In genomic region chr1:88330201-88330600, GRCh38 we compare ENCODE assay signal across 19 cellular contexts.
DNase-seq lines count a peak whose midpoint lies in the region; ATAC-seq and TF ChIP-seq lines count a peak whose summit lies in the region.
"Had no signal": no experiment of that assay in that cellular context is flagged by ENCODE, and none has a peak within 500 bp of the region (broad histone marks: within the 10 kb centered on the region; RNA-seq: fewer than 3 reads in every experiment).

No MANE protein-coding gene starts in this region.

- peaks cover 2% of the 10 kb centered on the region for H3K27me3 Mint-ChIP-seq in GM23338 (ENCODE audit: insufficient read depth, low read depth, poor library complexity)
- H3K27me3 Mint-ChIP-seq in stimulated activated naive B cell treated with anti-CD40 and anti-IgM and Interleukin-4, amounts not matched to agents 10 μg/mL and 1 μg/mL and 100 μg/mL, for 72 hours: no peaks in the 10 kb centered on the region
- H3K27me3 Mint-ChIP-seq in stimulated activated naive CD8-positive, alpha-beta T cell treated with anti-CD3 and anti-CD28 coated beads, Interleukin-15, amount 100 ng/mL, for 72 hours: no peaks in the 10 kb centered on the region

- no peak overlapping the region for H3K4me3 Mint-ChIP-seq in GM23338
- no peak overlapping the region for H3K4me3 Mint-ChIP-seq in stimulated activated naive B cell treated with anti-CD40 and anti-IgM and Interleukin-4, amounts not matched to agents 10 μg/mL and 1 μg/mL and 100 μg/mL, for 72 hours
- H3K4me3 Mint-ChIP-seq in stimulated activated naive CD8-positive, alpha-beta T cell treated with anti-CD3 and anti-CD28 coated beads, Interleukin-15, amount 100 ng/mL, for 72 hours: no peak overlapping the region
- H3K4me3 Mint-ChIP-seq: B cell; CD4-positive, alpha-beta T cell; CD8-positive, alpha-beta T cell had no signal

- TF ChIP-seq CTCF in GM23338 (conservative IDR thresholded peaks at IDR 0.05; ENCODE audit: low read depth in 2 of 2): no peak

- peaks cover 29% of the 10 kb centered on the region for H3K4me1 ChIP-seq in BLaER1
- peaks cover 6% of the 10 kb centered on the region; the same call in 1 of the 2 replicates for H3K4me1 ChIP-seq in GM23338 (ENCODE audit: insufficient read depth)
- H3K4me1 ChIP-seq: Caco-2 had no signal

- H3K4me2 ChIP-seq in BLaER1 (peak overlapping the region; percentile 56), GM23338 (no peak overlapping the region)
- H3K4me2 ChIP-seq: A549 had no signal

- no peaks in the 10 kb centered on the region for H3K9me3 Mint-ChIP-seq in GM23338
- H3K9me3 Mint-ChIP-seq in stimulated activated naive B cell treated with anti-CD40 and anti-IgM and Interleukin-4, amounts not matched to agents 10 μg/mL and 1 μg/mL and 100 μg/mL, for 72 hours: no peaks in the 10 kb centered on the region
- no peaks in the 10 kb centered on the region for H3K9me3 Mint-ChIP-seq in stimulated activated naive CD8-positive, alpha-beta T cell treated with anti-CD3 and anti-CD28 coated beads, Interleukin-15, amount 100 ng/mL, for 72 hours
- H3K9me3 Mint-ChIP-seq: CD4-positive, alpha-beta T cell; CD8-positive, alpha-beta T cell had no signal

- ATAC-seq in GM23338: no peak
- ATAC-seq in GM21423 (IDR thresholded peaks at IDR 0.05; ENCODE audit: unreplicated experiment): no peak
- ATAC-seq in stimulated activated naive B cell treated with anti-CD40 and anti-IgM and Interleukin-4, amounts not matched to agents 10 μg/mL and 1 μg/mL and 100 μg/mL, for 72 hours (replicated peaks): no peak
- no peak for ATAC-seq in stimulated activated naive CD8-positive, alpha-beta T cell treated with anti-CD3 and anti-CD28 coated beads, Interleukin-15, amount 100 ng/mL, for 72 hours
- ATAC-seq: A549; CD8-positive, alpha-beta T cell had no signal

- H2AFZ ChIP-seq in GM23338: peak overlapping the region; percentile 12; the same call in 1 of the 2 replicates

- no peaks in the 10 kb centered on the region for H3F3A ChIP-seq in GM23338 (replicated peaks; ENCODE audit: low read depth)

- H3K36me3 ChIP-seq in BLaER1 (no peaks in the 10 kb centered on the region), GM23338 (ENCODE audit: insufficient read depth) (no peaks in the 10 kb centered on the region)

- no peaks in the 10 kb centered on the region for H3K36me3 Mint-ChIP-seq in GM23338 (ENCODE audit: low read depth)
- no peaks in the 10 kb centered on the region for H3K36me3 Mint-ChIP-seq in stimulated activated naive B cell treated with anti-CD40 and anti-IgM and Interleukin-4, amounts not matched to agents 10 μg/mL and 1 μg/mL and 100 μg/mL, for 72 hours
- H3K36me3 Mint-ChIP-seq: CD8-positive, alpha-beta T cell had no signal

- H3K27me3 ChIP-seq in BLaER1: no peaks in the 10 kb centered on the region
- no peaks in the 10 kb centered on the region for H3K27me3 ChIP-seq in GM23338 (ENCODE audit: insufficient read depth)

- no peak for DNase-seq in GM23338 (ENCODE audit: low spot score)
- peak; percentile 27 to 59 for DNase-seq in dermis microvascular lymphatic vessel endothelial cell (ENCODE audit: low read depth in 2 of 2)
- DNase-seq in lung microvascular endothelial cell (ENCODE audit: low read depth in 2 of 2): peak; percentile 33 to 55
- no peak for DNase-seq in stimulated activated naive B cell treated with anti-CD40 and anti-IgM and Interleukin-4, amounts not matched to agents 10 μg/mL and 1 μg/mL and 100 μg/mL, for 72 hours
- DNase-seq in Kasumi-1 (lab: John Stamatoyannopoulos, UW): no peak
- no peak for DNase-seq in stimulated activated naive CD8-positive, alpha-beta T cell treated with anti-CD3 and anti-CD28 coated beads, Interleukin-15, amount 100 ng/mL, for 72 hours
- DNase-seq: AML-193; Caco-2; Calu3; CD4-positive, alpha-beta T cell; CD8-positive, alpha-beta T cell; DMS79 treated with DMSO at 0.1 percent for 48 hours; GF-D8 had no signal

- H3K9ac ChIP-seq in BLaER1: no peak overlapping the region

- H3K4me1 Mint-ChIP-seq in GM23338: peaks cover 8% of the 10 kb centered on the region; the same call in 2 of the 3 replicates
- H3K4me1 Mint-ChIP-seq in stimulated activated naive B cell treated with anti-CD40 and anti-IgM and Interleukin-4, amounts not matched to agents 10 μg/mL and 1 μg/mL and 100 μg/mL, for 72 hours: no peaks in the 10 kb centered on the region
- H3K4me1 Mint-ChIP-seq in stimulated activated naive CD8-positive, alpha-beta T cell treated with anti-CD3 and anti-CD28 coated beads, Interleukin-15, amount 100 ng/mL, for 72 hours: no peaks in the 10 kb centered on the region
- H3K4me1 Mint-ChIP-seq: B cell had no signal

- no peaks in the 10 kb centered on the region for H3K9me3 ChIP-seq in BLaER1
- H3K9me3 ChIP-seq: A549, Caco-2 had no signal

- H4K20me1 ChIP-seq in BLaER1 (no peaks in the 10 kb centered on the region), GM23338 (replicated peaks; ENCODE audit: insufficient read depth) (no peaks in the 10 kb centered on the region)

- no peaks in the 10 kb centered on the region; the same call in 1 of the 2 replicates for H3K9me2 ChIP-seq in GM23338 (ENCODE audit: insufficient read depth)

- no peak overlapping the region; the same call in 1 of the 2 replicates for H3K4me3 ChIP-seq in BLaER1
- no peak overlapping the region for H3K4me3 ChIP-seq in GM23338
- H3K4me3 ChIP-seq: A549 had no signal

- H3K79me2 ChIP-seq in GM23338 (replicated peaks; ENCODE audit: insufficient read depth): no peaks in the 10 kb centered on the region

- H3K27ac Mint-ChIP-seq in GM23338: no peak overlapping the region
- no peak overlapping the region for H3K27ac Mint-ChIP-seq in stimulated activated naive B cell treated with anti-CD40 and anti-IgM and Interleukin-4, amounts not matched to agents 10 μg/mL and 1 μg/mL and 100 μg/mL, for 72 hours
- no peak overlapping the region for H3K27ac Mint-ChIP-seq in stimulated activated naive CD8-positive, alpha-beta T cell treated with anti-CD3 and anti-CD28 coated beads, Interleukin-15, amount 100 ng/mL, for 72 hours
- H3K27ac Mint-ChIP-seq: B cell; CD4-positive, alpha-beta T cell; CD8-positive, alpha-beta T cell had no signal

- H3K27ac ChIP-seq in BLaER1 (peak overlapping the region; percentile 31; the same call in 1 of the 2 replicates), GM23338 (ENCODE audit: low read depth) (no peak overlapping the region)
- H3K27ac ChIP-seq: 22Rv1, A549, C4-2B had no signal

TF ChIP-seq in GM23338, 12 proteins besides CTCF, POLR2A, EP300 and RAD21 (continues in another document):
- no peak for TF ChIP-seq ZNF114 (CRISPR knock-in tag; IDR thresholded peaks at IDR 0.05)
- no peak for TF ChIP-seq POLR2AphosphoS5 (IDR thresholded peaks at IDR 0.05; ENCODE audit: low read depth)
- no peak for TF ChIP-seq EZH2 (IDR thresholded peaks at IDR 0.05; ENCODE audit: low read depth, unreplicated experiment)
- no peak for TF ChIP-seq JUNB (IDR thresholded peaks at IDR 0.05; ENCODE audit: unreplicated experiment)

Comparison
In these comparisons a context has a peak if more than half of its experiments do, and no peak if none do; other contexts are left out.
1. DNase-seq: peak in dermis microvascular lymphatic vessel endothelial cell (2 of 2) and lung microvascular endothelial cell (2 of 2); none in GM23338 (single experiment), stimulated activated naive B cell treated with anti-CD40 and anti-IgM and Interleukin-4, amounts not matched to agents 10 μg/mL and 1 μg/mL and 100 μg/mL, for 72 hours (single experiment), Kasumi-1 (0 of 2) and stimulated activated naive CD8-positive, alpha-beta T cell treated with anti-CD3 and anti-CD28 coated beads, Interleukin-15, amount 100 ng/mL, for 72 hours (0 of 2).